ENCODE assay signal across 8 cellular contexts in genomic region chr15:76973362-76973743, GRCh38. TPM values are rescaled to one million over a fixed set of nuclear protein-coding genes. Genes with fewer than 3 reads are reported as not detected.
DNase-seq lines count a peak whose midpoint lies in the region; ATAC-seq and TF ChIP-seq lines count a peak whose summit lies in the region.

No MANE protein-coding gene starts in this region.

- H3K36me3 ChIP-seq in smooth muscle cell (ENCODE audit: low read depth) (no peaks in the 10 kb centered on the region), esophagus squamous epithelium (no peaks in the 10 kb centered on the region)

- 13% methylated on average over 4 of the region's 4 CpGs for WGBS in smooth muscle cell (ENCODE audit: low lambda C conversion rate)
- 33% methylated on average over 4 of the region's 4 CpGs; no CpG with 5 or more reads in 1 of the 2 donors for WGBS in esophagus squamous epithelium, 2 donors

- H3K27ac ChIP-seq in smooth muscle cell (ENCODE audit: low read depth) (no peak overlapping the region), esophagus squamous epithelium (no peak overlapping the region)

- no peaks in the 10 kb centered on the region for H3K79me2 ChIP-seq in smooth muscle cell (ENCODE audit: low read depth)

- no peak for ATAC-seq in HG03442 (IDR thresholded peaks at IDR 0.05; ENCODE audit: unreplicated experiment)

- intact Hi-C loops in esophagus squamous epithelium (cut with DNase I), result no loop called here

- DNase-seq in GF-D8 (lab: John Stamatoyannopoulos, UW) (peak; percentile 21), NCI-H226 (peak; percentile 41), activated T-cell treated with anti-CD3 and anti-CD28 coated beads for 48 hours (ENCODE audit: low read depth) (peak; percentile 66), germinal center (ENCODE audit: low spot score) (peak; percentile 35), smooth muscle cell (lab: John Stamatoyannopoulos, UW; ENCODE audit: unreplicated experiment) (no peak), esophagus squamous epithelium (lab: John Stamatoyannopoulos, UW) (no peak), HPDE6-E6E7 (ENCODE audit: extremely low spot score) (no peak)

- H3K9me3 ChIP-seq in smooth muscle cell (replicated peaks; ENCODE audit: low read depth) (no peaks in the 10 kb centered on the region), esophagus squamous epithelium (no peaks in the 10 kb centered on the region)

- TF ChIP-seq CTCF in smooth muscle cell (IDR thresholded peaks at IDR 0.05; ENCODE audit: borderline replicate concordance, insufficient read depth, poor library complexity, severe bottlenecking) (peak; percentile 44), esophagus squamous epithelium (IDR thresholded peaks at IDR 0.05) (peak in 3 of 6 experiments; percentile 29 to 41 (median 36))

- H4K20me1 ChIP-seq in smooth muscle cell (ENCODE audit: low read depth), result no peaks in the 10 kb centered on the region

- no peaks in the 10 kb centered on the region for H3F3A ChIP-seq in smooth muscle cell (ENCODE audit: low read depth)

- H3K4me1 ChIP-seq in smooth muscle cell (ENCODE audit: low read depth), result peaks cover 5% of the 10 kb centered on the region
- H3K4me1 ChIP-seq in esophagus squamous epithelium, result peaks cover 0 to 6% (median 4%) of the 10 kb centered on the region in 3 donors

- H3K27me3 ChIP-seq in smooth muscle cell (ENCODE audit: low read depth) (no peaks in the 10 kb centered on the region), esophagus squamous epithelium (no peaks in the 10 kb centered on the region)

- no peak overlapping the region for H3K4me3 ChIP-seq in smooth muscle cell
- no peak overlapping the region for H3K4me3 ChIP-seq in esophagus squamous epithelium

- no peak overlapping the region for H2AFZ ChIP-seq in smooth muscle cell (ENCODE audit: low read depth)

- TF ChIP-seq POLR2A in esophagus squamous epithelium (IDR thresholded peaks at IDR 0.05), result no peak

- no peak overlapping the region for H3K4me2 ChIP-seq in smooth muscle cell

- H3K9ac ChIP-seq in smooth muscle cell (ENCODE audit: low read depth), result no peak overlapping the region

RNA-seq across cellular contexts. Expression of gene PSTPIP1, which starts 21.6 kb away (rescaled TPM):
- not detected in 2 replicates for total RNA-seq in smooth muscle cell
- 0.38 TPM in 1 of 2 replicates, not detected in the other for polyA plus RNA-seq in smooth muscle cell
- 1 to 10 TPM in 3 of 4 donors, under 1 TPM in 1; 0.57 to 9.9 (median 5.3) TPM for total RNA-seq in esophagus squamous epithelium

RNA-seq across cellular contexts. Expression of gene RCN2, which starts 41.8 kb away (rescaled TPM):
- total RNA-seq in smooth muscle cell, result 200 and 230 TPM in 2 replicates
- 146 and 190 TPM in 2 replicates for polyA plus RNA-seq in smooth muscle cell
- total RNA-seq in esophagus squamous epithelium, result 10 to 100 TPM; 27.6 to 44.1 (median 41.8) TPM

Comparison
In these comparisons a context has a peak if more than half of its experiments do, and no peak if none do; other contexts are left out.
1. DNase-seq: peak in GF-D8 (single experiment), NCI-H226 (single experiment), activated T-cell treated with anti-CD3 and anti-CD28 coated beads for 48 hours (single experiment) and germinal center (single experiment); none in smooth muscle cell (single experiment), esophagus squamous epithelium (single experiment) and HPDE6-E6E7 (single experiment).